In genomic region chr7:102666850-102667249, GRCh38 we compare ENCODE assay signal across 5 cellular contexts. TPM values are rescaled to one million over a fixed set of nuclear protein-coding genes. Genes with fewer than 3 reads are reported as not detected.
"Had no signal": no experiment of that assay in that cellular context is flagged by ENCODE, and none has a peak within 500 bp of the region (broad histone marks: within the 10 kb centered on the region; RNA-seq: fewer than 3 reads in every experiment).

No MANE protein-coding gene starts in this region.

RNA-seq across cellular contexts. Expression of gene SPDYE2B, which starts 16.7 kb away (rescaled TPM):
- total RNA-seq: HepG2, HT-29, HT1080, IMR-90 had no signal
- polyA plus RNA-seq: HepG2, IgD-negative memory B cell, IMR-90 had no signal
